3 cellular contexts compared by ENCODE assay signal in genomic region chr17:43998552-43998951, GRCh38.
TF ChIP-seq lines count a peak whose summit lies in the region.

No MANE protein-coding gene starts in this region.

TF ChIP-seq in A549, 52 proteins besides CTCF, POLR2A, EP300 and RAD21:
- no peak for TF ChIP-seq CBX8 (IDR thresholded peaks at IDR 0.05)
- no peak for TF ChIP-seq MAFK (IDR thresholded peaks at IDR 0.05; ENCODE audit: partially characterized antibody)
- no peak for TF ChIP-seq ZC3H11A (IDR thresholded peaks at IDR 0.05)
- no peak for TF ChIP-seq HMGXB4 (CRISPR knock-in tag; IDR thresholded peaks at IDR 0.05; ENCODE audit: borderline replicate concordance)
- TF ChIP-seq HOXB13 (CRISPR knock-in tag; IDR thresholded peaks at IDR 0.05; ENCODE audit: low read depth) = no peak
- no peak for TF ChIP-seq SMC3 (IDR thresholded peaks at IDR 0.05)
- TF ChIP-seq BHLHE40 (IDR thresholded peaks at IDR 0.05; ENCODE audit: low read depth, low read length) = no peak
- TF ChIP-seq ESRRA (IDR thresholded peaks at IDR 0.05; ENCODE audit: borderline replicate concordance, low read length) = no peak
- TF ChIP-seq BCL3 (IDR thresholded peaks at IDR 0.05) = no peak
- no peak for TF ChIP-seq RCOR1 (IDR thresholded peaks at IDR 0.05; ENCODE audit: low read depth, low read length)
- TF ChIP-seq CBX2 (IDR thresholded peaks at IDR 0.05; ENCODE audit: borderline replicate concordance, low read depth) = no peak

TF ChIP-seq in IMR-90, 13 proteins besides CTCF, POLR2A, EP300 and RAD21:
- TF ChIP-seq FOS (IDR thresholded peaks at IDR 0.05; ENCODE audit: low read depth, low read length) = no peak
- TF ChIP-seq BHLHE40 (IDR thresholded peaks at IDR 0.05; ENCODE audit: low read depth, low read length) = no peak
- TF ChIP-seq ELK1 (IDR thresholded peaks at IDR 0.05; ENCODE audit: borderline replicate concordance, low read depth, low read length) = no peak
- TF ChIP-seq RCOR1 (IDR thresholded peaks at IDR 0.05; ENCODE audit: insufficient replicate concordance, low read length) = no peak
- TF ChIP-seq USF2 (IDR thresholded peaks at IDR 0.05; ENCODE audit: low read depth, low read length) = no peak
- TF ChIP-seq MAFK (IDR thresholded peaks at IDR 0.05; ENCODE audit: low read depth, low read length) = no peak
- TF ChIP-seq SMC3 (IDR thresholded peaks at IDR 0.05; ENCODE audit: low read depth, low read length) = no peak
- TF ChIP-seq MAZ (IDR thresholded peaks at IDR 0.05; ENCODE audit: borderline replicate concordance, low read depth, low read length) = no peak

TF ChIP-seq in SK-N-SH treated with all-trans-retinoic acid at 6 μM for 48 hours, 23 proteins besides CTCF, POLR2A, EP300 and RAD21:
- no peak for TF ChIP-seq ZNF70 (CRISPR knock-in tag; IDR thresholded peaks at IDR 0.05)
- no peak for TF ChIP-seq SNAI2 (CRISPR knock-in tag; IDR thresholded peaks at IDR 0.05)
- no peak for TF ChIP-seq ISL1 (CRISPR knock-in tag; IDR thresholded peaks at IDR 0.05)
- TF ChIP-seq CREB5 (CRISPR knock-in tag; IDR thresholded peaks at IDR 0.05; ENCODE audit: low read depth) = no peak
- TF ChIP-seq OSR1 (CRISPR knock-in tag; IDR thresholded peaks at IDR 0.05) = no peak
- TF ChIP-seq TCF4 (CRISPR knock-in tag; IDR thresholded peaks at IDR 0.05; ENCODE audit: borderline replicate concordance) = no peak
- no peak for TF ChIP-seq GLIS3 (CRISPR knock-in tag; IDR thresholded peaks at IDR 0.05)
- no peak for TF ChIP-seq TOX (CRISPR knock-in tag; IDR thresholded peaks at IDR 0.05; ENCODE audit: borderline replicate concordance)
- TF ChIP-seq CSRNP3 (CRISPR knock-in tag; IDR thresholded peaks at IDR 0.05) = no peak
- no peak for TF ChIP-seq ESRRG (CRISPR knock-in tag; IDR thresholded peaks at IDR 0.05)
- TF ChIP-seq ZFP30 (CRISPR knock-in tag; IDR thresholded peaks at IDR 0.05) = no peak
- TF ChIP-seq ZFP3 (CRISPR knock-in tag; IDR thresholded peaks at IDR 0.05) = no peak
- TF ChIP-seq PPARA (CRISPR knock-in tag; IDR thresholded peaks at IDR 0.05; ENCODE audit: borderline replicate concordance) = no peak
- no peak for TF ChIP-seq RARB (CRISPR knock-in tag; IDR thresholded peaks at IDR 0.05)
- TF ChIP-seq PATZ1 (CRISPR knock-in tag; IDR thresholded peaks at IDR 0.05; ENCODE audit: borderline replicate concordance) = no peak
